6 cellular contexts compared by ENCODE assay signal in the genomic region with DNA sequence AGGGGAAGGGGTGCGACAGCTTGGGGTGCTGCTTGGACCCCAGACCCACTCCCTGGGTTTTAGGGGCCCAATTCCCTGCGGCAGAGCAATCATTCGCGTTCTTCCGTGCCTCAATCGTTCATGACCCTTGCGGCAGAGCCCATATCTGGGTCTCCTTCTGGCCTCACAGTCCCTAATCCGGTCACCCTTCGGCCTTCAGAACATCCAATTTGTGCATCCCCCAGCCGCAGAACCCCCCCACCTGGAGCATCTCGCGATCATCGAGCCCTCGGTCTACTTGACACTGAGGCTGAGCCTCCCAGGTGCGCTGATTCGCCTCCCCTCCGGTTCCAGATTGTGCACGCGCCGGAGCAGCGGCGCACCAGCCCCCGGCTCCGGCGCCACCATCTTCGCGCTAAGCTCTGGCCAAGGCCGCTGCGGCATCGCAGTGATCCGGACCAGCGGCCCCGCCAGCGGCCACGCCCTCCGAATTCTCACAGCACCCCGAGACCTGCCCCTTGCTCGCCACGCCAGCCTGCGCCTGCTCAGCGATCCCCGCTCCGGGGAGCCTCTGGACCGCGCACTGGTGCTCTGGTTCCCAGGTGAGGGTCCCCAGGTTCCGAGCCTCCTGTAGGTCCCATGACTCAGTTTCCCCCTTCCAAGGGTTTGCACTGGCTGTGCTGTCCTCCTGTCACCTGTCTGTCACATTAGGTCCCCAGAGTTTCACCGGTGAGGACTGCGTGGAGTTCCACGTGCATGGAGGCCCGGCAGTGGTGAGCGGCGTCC. TPM values are rescaled to one million over a fixed set of nuclear protein-coding genes. Genes with fewer than 3 reads are reported as not detected.
DNase-seq lines count a peak whose midpoint lies in the region; ATAC-seq, FAIRE-seq and TF ChIP-seq lines count a peak whose summit lies in the region.

No MANE protein-coding gene starts in this region.

- no peak for FAIRE-seq in frontal cortex (lab: Jason Lieb, UNC)

- ATAC-seq in GM21619 (IDR thresholded peaks at IDR 0.05; ENCODE audit: unreplicated experiment), result no peak

- DNase-seq in GM12865 (ENCODE audit: low read depth) (peak; percentile 71), OCI-M1 (lab: John Stamatoyannopoulos, UW) (peak; percentile 66), erythroblast (lab: John Stamatoyannopoulos, UW) (peak; percentile 68 to 69), frontal cortex (ENCODE audit: low spot score in 2 of 2) (no peak)
- peak; percentile 73 for DNase-seq in stimulated activated CD4-positive, alpha-beta T cell treated with anti-CD3 and anti-CD28 coated beads, Interleukin-15, amount 100 ng/mL, for 24 hours

- TF ChIP-seq POLR2A in erythroblast (IDR thresholded peaks at IDR 0.05; ENCODE audit: low read length), result peak; percentile 29

- peak overlapping the region; percentile 82 for H3K4me3 ChIP-seq in GM12865 (ENCODE audit: low read depth, low read length)

- no peak for TF ChIP-seq CTCF in GM12865 (IDR thresholded peaks at IDR 0.05; ENCODE audit: insufficient read depth, low read depth, low read length, missing control alignments)

RNA-seq across cellular contexts. Expression of gene GTPBP3, which starts 0.5 kb away (rescaled TPM):
- total RNA-seq in frontal cortex, result 11.8 TPM

RNA-seq across cellular contexts. Expression of gene ANO8, which starts 3.2 kb away (rescaled TPM):
- 20.0 TPM for total RNA-seq in frontal cortex

RNA-seq across cellular contexts. Expression of gene DDA1, which starts 28.5 kb away (rescaled TPM):
- 10.2 TPM for total RNA-seq in frontal cortex

RNA-seq across cellular contexts. Expression of gene MRPL34, which starts 32.2 kb away (rescaled TPM):
- 11.4 TPM for total RNA-seq in frontal cortex

RNA-seq across cellular contexts. Expression of gene ABHD8, which starts 34.6 kb away (rescaled TPM):
- 20.4 TPM for total RNA-seq in frontal cortex

Comparison
In these comparisons a context has a peak if more than half of its experiments do, and no peak if none do; other contexts are left out.
1. DNase-seq: peak in GM12865 (single experiment), OCI-M1 (single experiment), erythroblast (2 of 2) and stimulated activated CD4-positive, alpha-beta T cell treated with anti-CD3 and anti-CD28 coated beads, Interleukin-15, amount 100 ng/mL, for 24 hours (single experiment); none in frontal cortex (0 of 2).